Comparison of ENCODE assay signal across 31 cellular contexts in the genomic region with DNA sequence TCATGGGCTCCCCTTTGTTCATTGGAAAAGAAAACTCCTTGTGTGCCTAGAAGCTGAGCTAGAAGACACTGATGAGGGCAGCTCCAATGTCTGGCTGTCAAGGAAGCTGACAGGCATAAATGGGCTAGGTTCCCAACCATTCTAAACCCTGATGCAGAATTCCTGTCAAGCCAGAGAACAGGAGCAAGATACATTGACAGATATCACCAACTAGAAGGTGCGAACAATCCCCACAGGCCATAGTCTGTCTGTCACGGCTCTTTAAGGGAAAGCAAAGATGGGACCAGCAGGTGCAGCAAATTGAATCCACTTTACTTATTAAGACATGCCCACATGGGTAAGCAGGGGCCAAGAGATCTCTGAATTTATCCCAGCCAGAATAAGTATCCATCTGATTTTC.
"Had no signal": no experiment of that assay in that cellular context is flagged by ENCODE, and none has a peak within 500 bp of the region (broad histone marks: within the 10 kb centered on the region; RNA-seq: fewer than 3 reads in every experiment).

No MANE protein-coding gene starts in this region.

- H2AFZ ChIP-seq: neural progenitor cell, parathyroid adenoma had no signal

- H3K27ac ChIP-seq: coronary artery, esophagus squamous epithelium, heart right ventricle, lower lobe of right lung, neural progenitor cell, parathyroid adenoma, right atrium auricular region, suprapubic skin, transverse colon, upper lobe of right lung, uterus had no signal

- H3K4me3 ChIP-seq: coronary artery, esophagus squamous epithelium, heart right ventricle, lower lobe of right lung, mucosa of descending colon, neural progenitor cell, right atrium auricular region, smooth muscle cell, suprapubic skin, transverse colon, upper lobe of right lung, uterus had no signal

- H3K4me2 ChIP-seq: neural progenitor cell, smooth muscle cell had no signal

- FAIRE-seq: endothelial cell of umbilical vein, keratinocyte had no signal

- DNase-seq: dermis blood vessel endothelial cell; effector memory CD4-positive, alpha-beta T cell; esophagus squamous epithelium; foreskin melanocyte; glutamatergic neuron; heart right ventricle; hypothalamus; immature natural killer cell; left ventricle myocardium superior; lower lobe of right lung; mucosa of descending colon; naive B cell; stimulated activated CD4-positive, alpha-beta T cell treated with anti-CD3 and anti-CD28 coated beads, Interleukin-12 subunit alpha, Interleukin-12 subunit beta, amount 100 ng/mL, for 4 hours; stimulated activated CD4-positive, alpha-beta T cell treated with anti-CD3 and anti-CD28 coated beads, Interleukin-1b, Interleukin-23, amount 100 ng/mL, for 48 hours; stimulated activated CD4-positive, alpha-beta T cell treated with anti-CD3 and anti-CD28 coated beads, Interleukin-4, amount 100 ng/mL, for 1 hour; stimulated activated CD8-positive, alpha-beta memory T cell treated with anti-CD3 and anti-CD28 coated beads, Interleukin-4, amount 100 ng/mL, for 48 hours; stimulated activated naive CD4-positive, alpha-beta T cell; stimulated activated naive CD8-positive, alpha-beta T cell treated with anti-CD3 and anti-CD28 coated beads, Interleukin-15, amount 100 ng/mL, for 72 hours; transverse colon; upper lobe of right lung; uterus had no signal

- H3K4me1 ChIP-seq: esophagus squamous epithelium, heart right ventricle, lower lobe of right lung, neural progenitor cell, parathyroid adenoma, right atrium auricular region, suprapubic skin, transverse colon, upper lobe of right lung, uterus had no signal

- ATAC-seq: heart right ventricle; left ventricle myocardium superior; lower lobe of right lung; mucosa of descending colon; natural killer cell treated with Interleukin-12 subunit alpha and Interleukin-12 subunit beta and Interleukin-15 and Interleukin-18, amount 100 ng/mL, for 72 hours; sciatic nerve; stimulated activated naive CD8-positive, alpha-beta T cell treated with anti-CD3 and anti-CD28 coated beads, Interleukin-15, amount 100 ng/mL, for 72 hours; upper lobe of right lung had no signal

- H3K79me2 ChIP-seq: parathyroid adenoma had no signal

- H3K9ac ChIP-seq: neural progenitor cell, parathyroid adenoma had no signal

- H3K9me3 ChIP-seq: heart right ventricle, lower lobe of right lung, mucosa of descending colon, right atrium auricular region, suprapubic skin, upper lobe of right lung had no signal

- H3K27me3 ChIP-seq: esophagus squamous epithelium, heart right ventricle, neural progenitor cell, right atrium auricular region, suprapubic skin, transverse colon, upper lobe of right lung, uterus had no signal

- H3K36me3 ChIP-seq: esophagus squamous epithelium, heart right ventricle, lower lobe of right lung, neural progenitor cell, right atrium auricular region, suprapubic skin, transverse colon, upper lobe of right lung, uterus had no signal
